ENCODE assay signal across 2 cellular contexts in genomic region chr15:70855764-70856163, GRCh38.
TF ChIP-seq lines count a peak whose summit lies in the region.

No MANE protein-coding gene starts in this region.

TF ChIP-seq in SK-N-SH, 30 proteins besides CTCF, POLR2A, EP300 and RAD21 (continued from another document):
- TF ChIP-seq REST (IDR thresholded peaks at IDR 0.05; ENCODE audit: low read depth, low read length), result no peak
- TF ChIP-seq CHD2 (IDR thresholded peaks at IDR 0.05; ENCODE audit: low read length, partially characterized antibody), result no peak
- no peak for TF ChIP-seq RCOR1 (IDR thresholded peaks at IDR 0.05; ENCODE audit: low read length)
- no peak for TF ChIP-seq RFX5 (IDR thresholded peaks at IDR 0.05; ENCODE audit: low read length)
- no peak for TF ChIP-seq PBX3 (IDR thresholded peaks at IDR 0.05)
- TF ChIP-seq MXI1 (IDR thresholded peaks at IDR 0.05; ENCODE audit: low read depth, low read length), result no peak

TF ChIP-seq in SK-N-SH treated with all-trans-retinoic acid at 6 μM for 48 hours, 23 proteins besides CTCF, POLR2A, EP300 and RAD21 (continued from another document):
- TF ChIP-seq POU6F1 (CRISPR knock-in tag; IDR thresholded peaks at IDR 0.05; ENCODE audit: borderline replicate concordance, low read depth), result no peak
- no peak for TF ChIP-seq RARB (CRISPR knock-in tag; IDR thresholded peaks at IDR 0.05)
- no peak for TF ChIP-seq ZFP30 (CRISPR knock-in tag; IDR thresholded peaks at IDR 0.05)
- no peak for TF ChIP-seq GLIS3 (CRISPR knock-in tag; IDR thresholded peaks at IDR 0.05)
- no peak for TF ChIP-seq CREB5 (CRISPR knock-in tag; IDR thresholded peaks at IDR 0.05; ENCODE audit: low read depth)
